23 cellular contexts compared by ENCODE assay signal in the genomic region with DNA sequence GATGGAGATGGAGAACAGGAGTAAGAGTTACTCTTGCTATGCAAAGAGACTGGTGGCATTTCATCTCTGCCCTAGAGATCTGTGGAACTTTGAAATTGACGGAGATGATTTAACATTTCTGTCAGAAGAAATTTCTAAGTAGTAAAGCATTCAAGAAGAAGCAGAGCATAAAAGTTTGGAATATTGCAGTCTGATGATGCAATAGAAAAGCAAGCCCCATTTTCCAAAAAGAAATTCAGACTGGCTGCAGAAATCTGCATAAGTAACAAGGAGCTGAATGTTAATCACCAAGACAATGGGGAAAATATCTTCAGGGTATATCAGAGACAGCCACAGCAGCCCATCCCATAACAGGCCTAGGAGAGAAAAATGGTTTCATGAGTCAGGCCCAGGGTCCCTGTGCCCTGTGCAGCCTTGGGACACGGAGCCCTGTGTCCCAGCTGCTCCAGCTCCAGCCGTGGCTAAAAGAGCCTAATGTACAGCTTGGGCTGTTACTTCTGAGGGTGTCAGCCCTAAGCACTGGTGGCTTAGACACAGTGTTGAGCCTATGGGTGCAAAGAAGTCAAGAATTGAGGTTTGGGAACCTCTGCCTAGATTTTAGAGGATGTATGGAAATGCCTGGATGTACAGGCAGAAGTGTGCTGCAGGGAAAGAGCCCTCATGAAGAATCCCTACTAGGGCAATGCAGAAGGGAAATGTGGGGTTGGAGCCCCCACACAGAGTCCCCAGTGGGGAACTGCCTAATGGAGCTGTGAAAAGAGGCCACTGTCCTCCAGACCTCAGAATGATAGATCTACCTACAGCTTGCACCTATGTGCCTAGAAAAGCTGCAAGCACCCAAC.
A peak's percentile ranks its signal among the peaks of the same experiment; 100 is the strongest.
DNase-seq lines count a peak whose midpoint lies in the region; ATAC-seq and TF ChIP-seq lines count a peak whose summit lies in the region.
"Had no signal": no experiment of that assay in that cellular context is flagged by ENCODE, and none has a peak within 500 bp of the region (broad histone marks: within the 10 kb centered on the region; RNA-seq: fewer than 3 reads in every experiment).

No MANE protein-coding gene starts in this region.

- no peak overlapping the region for H3K4ac ChIP-seq in IMR-90 (ENCODE audit: low read depth, low read length)

- H3K14ac ChIP-seq in IMR-90 (replicated peaks; ENCODE audit: low read depth, low read length) = no peak overlapping the region

- BruUV-seq in IMR-90 (replicated peaks; lab: Mats Ljungman, UMichigan) = no TSS peak

- H3K9me3 ChIP-seq in IMR-90 (ENCODE audit: control insufficient read depth, insufficient read depth, low read length) = peaks cover 2% of the 10 kb centered on the region; the same call in 1 of the 2 replicates
- H3K9me3 ChIP-seq in adipocyte (ENCODE audit: control insufficient read depth, low read length) = peaks cover 2% of the 10 kb centered on the region
- no peaks in the 10 kb centered on the region for H3K9me3 ChIP-seq in ascending aorta
- H3K9me3 ChIP-seq: A549, BE2C had no signal

- H3K9ac ChIP-seq in IMR-90 (ENCODE audit: low read depth, low read length) (no peak overlapping the region), adipocyte (ENCODE audit: low read length) (no peak overlapping the region)
- H3K9ac ChIP-seq: BLaER1 treated with 17β-estradiol and CSF1 and Interleukin-3, amounts not matched to agents 10 nM and 100 nM; GM23248 had no signal

- no peak for TF ChIP-seq RAD21 in IMR-90 (IDR thresholded peaks at IDR 0.05; ENCODE audit: low read length)

- H2BK15ac ChIP-seq in IMR-90 (ENCODE audit: low read depth, low read length) = no peak overlapping the region

- H3K23ac ChIP-seq in IMR-90 (ENCODE audit: low read depth, low read length) = no peak overlapping the region

- H3K27me3 Mint-ChIP-seq in T-cell = no peaks in the 10 kb centered on the region
- H3K27me3 Mint-ChIP-seq: CD4-positive, alpha-beta T cell; CD8-positive, alpha-beta memory T cell had no signal

- H4K5ac ChIP-seq in IMR-90 (ENCODE audit: low read depth, low read length) = no peak overlapping the region

- no peak overlapping the region for H2BK120ac ChIP-seq in IMR-90 (ENCODE audit: low read depth, low read length)

- no peaks in the 10 kb centered on the region for H3K9me1 ChIP-seq in IMR-90 (ENCODE audit: insufficient read depth, low read length)

- POLR2A ChIA-PET in IMR-90 (lab: Charles Lee; ENCODE audit: unreplicated experiment) = no interaction called here
- POLR2A ChIA-PET in T-cell (lab: Charles Lee) = no interaction called here

- no peak overlapping the region for H3K27ac Mint-ChIP-seq in T-cell
- H3K27ac Mint-ChIP-seq: CD14-positive monocyte; CD4-positive, alpha-beta T cell; CD8-positive, alpha-beta memory T cell had no signal

- H3K27me3 ChIP-seq in IMR-90 (ENCODE audit: control insufficient read depth, insufficient read depth, low read length) (no peaks in the 10 kb centered on the region), adipocyte (replicated peaks; ENCODE audit: control insufficient read depth, insufficient read depth, low read length) (no peaks in the 10 kb centered on the region), ascending aorta (no peaks in the 10 kb centered on the region)
- H3K27me3 ChIP-seq: BE2C; BLaER1 treated with 17β-estradiol and CSF1 and Interleukin-3, amounts not matched to agents 10 nM and 100 nM had no signal

- ATAC-seq in IMR-90 (ENCODE audit: low read depth) (no peak), left colon (no peak), T-cell (replicated peaks in 1 of 4) (no peak)
- ATAC-seq: A549, GM12878 had no signal

- no CpG with 5 or more reads among the region's 3 CpGs for WGBS in IMR-90 (ENCODE audit: extremely low coverage in 2 of 2, insufficient read length in 1 of 2), 2 experiments

- no peak for TF ChIP-seq POLR2A in IMR-90 (IDR thresholded peaks at IDR 0.05; ENCODE audit: low read depth, low read length)

- dilution Hi-C loops in IMR-90 (cut with HindIII; ENCODE audit: low sequenced_read_pairs, unreplicated experiment) = no loop called here

- H3K27ac ChIP-seq in IMR-90 (ENCODE audit: insufficient read depth, low read length) = no peak overlapping the region
- H3K27ac ChIP-seq in ascending aorta = no peak overlapping the region
- H3K27ac ChIP-seq: 22Rv1; A549; BLaER1 treated with 17β-estradiol and CSF1 and Interleukin-3, amounts not matched to agents 10 nM and 100 nM; GM23248 had no signal

- no peak overlapping the region for H3K4me3 Mint-ChIP-seq in T-cell
- H3K4me3 Mint-ChIP-seq: CD14-positive monocyte; CD4-positive, alpha-beta T cell; CD8-positive, alpha-beta memory T cell had no signal

- H4K8ac ChIP-seq in IMR-90 (ENCODE audit: low read depth in 2 of 2, low read length in 2 of 2) = no peak overlapping the region

- DNase-seq in IMR-90 (no peak), adipocyte (ENCODE audit: low read depth) (peak; percentile 33), fibroblast of the aortic adventitia (ENCODE audit: low read depth) (peak; percentile 18), ascending aorta (ENCODE audit: low spot score in 2 of 2) (no peak), left colon (no peak), T-cell (no peak)
- DNase-seq: ACHN; AML-193; BE2C; CD4-positive, alpha-beta T cell; CD8-positive, alpha-beta memory T cell; DMS 273 treated with DMSO at 0.1 percent for 48 hours; DMS79; EL; GDM1; GM23248; H7; HCEC 1CT had no signal

- no peaks in the 10 kb centered on the region for H3K79me1 ChIP-seq in IMR-90 (ENCODE audit: low read depth in 1 of 2, low read length in 2 of 2)

- no peaks in the 10 kb centered on the region for H3K4me1 Mint-ChIP-seq in T-cell
- H3K4me1 Mint-ChIP-seq: CD14-positive monocyte; CD8-positive, alpha-beta memory T cell had no signal

- H3K36me3 ChIP-seq in IMR-90 (ENCODE audit: control insufficient read depth, insufficient read depth, low read length) (no peaks in the 10 kb centered on the region), adipocyte (ENCODE audit: control insufficient read depth, insufficient read depth, low read length, severe bottlenecking) (no peaks in the 10 kb centered on the region), ascending aorta (no peaks in the 10 kb centered on the region)
- H3K36me3 ChIP-seq: BE2C; BLaER1 treated with 17β-estradiol and CSF1 and Interleukin-3, amounts not matched to agents 10 nM and 100 nM had no signal

- no peak overlapping the region for H2AK5ac ChIP-seq in IMR-90 (ENCODE audit: low read depth, low read length)

- no peaks in the 10 kb centered on the region for H3K36me3 Mint-ChIP-seq in T-cell
- H3K36me3 Mint-ChIP-seq: CD14-positive monocyte; CD8-positive, alpha-beta memory T cell had no signal

- H3K18ac ChIP-seq in IMR-90 (ENCODE audit: low read depth, low read length) = no peak overlapping the region

- H4K20me1 ChIP-seq in IMR-90 (ENCODE audit: insufficient read depth, low read length) = no peaks in the 10 kb centered on the region
- H4K20me1 ChIP-seq: BLaER1 treated with 17β-estradiol and CSF1 and Interleukin-3, amounts not matched to agents 10 nM and 100 nM had no signal

- H3K9me3 Mint-ChIP-seq in T-cell = peaks cover 7 to 26% (median 8%) of the 10 kb centered on the region in 3 donors

- no peak overlapping the region for H2AFZ ChIP-seq in IMR-90 (replicated peaks; ENCODE audit: low read length, poor library complexity)
- H2AFZ ChIP-seq: GM23248 had no signal

- H3K4me2 ChIP-seq in IMR-90 (ENCODE audit: low read depth, low read length) = no peak overlapping the region
- H3K4me2 ChIP-seq: A549; BLaER1 treated with 17β-estradiol and CSF1 and Interleukin-3, amounts not matched to agents 10 nM and 100 nM had no signal

- no peak overlapping the region for H3K56ac ChIP-seq in IMR-90 (ENCODE audit: extremely low read depth, insufficient read depth, low read length)

- no peak overlapping the region for H3K4me3 ChIP-seq in IMR-90 (ENCODE audit: insufficient read depth, low read depth, low read length)
- no peak overlapping the region for H3K4me3 ChIP-seq in adipocyte (ENCODE audit: low read length)
- no peak overlapping the region for H3K4me3 ChIP-seq in fibroblast of the aortic adventitia (ENCODE audit: low read depth, low read length)
- H3K4me3 ChIP-seq in ascending aorta = no peak overlapping the region
- H3K4me3 ChIP-seq: A549; BLaER1 treated with 17β-estradiol and CSF1 and Interleukin-3, amounts not matched to agents 10 nM and 100 nM; GM12878; GM23248 had no signal

- H3K4me1 ChIP-seq in IMR-90 (ENCODE audit: control insufficient read depth, insufficient read depth, low read length) (no peaks in the 10 kb centered on the region), adipocyte (ENCODE audit: control insufficient read depth, insufficient read depth, low read length) (no peaks in the 10 kb centered on the region), ascending aorta (no peaks in the 10 kb centered on the region)
- H3K4me1 ChIP-seq: A549; BE2C; BLaER1 treated with 17β-estradiol and CSF1 and Interleukin-3, amounts not matched to agents 10 nM and 100 nM had no signal

- in situ Hi-C loops in IMR-90 (cut with MboI; ENCODE audit: low sequenced_read_pairs) = no loop called here

- CTCF ChIA-PET in IMR-90 (lab: Yijun Ruan, JAX) (no interaction called here), T-cell (lab: Charles Lee) (no interaction called here)

- no peak overlapping the region for H4K91ac ChIP-seq in IMR-90 (ENCODE audit: insufficient read depth, low read depth, low read length)

- no peak overlapping the region for H2AK9ac ChIP-seq in IMR-90 (replicated peaks; ENCODE audit: low read depth, low read length, poor library complexity)

- no peak overlapping the region for H2BK20ac ChIP-seq in IMR-90 (ENCODE audit: low read depth, low read length)

- intact Hi-C loops in IMR-90 (cut with micrococcal nuclease) = no loop called here
- intact Hi-C loops in ascending aorta (cut with DNase I) = no loop called here
- intact Hi-C loops in left colon (cut with DNase I, micrococcal nuclease) = no loop called here

- TF ChIP-seq CTCF in IMR-90 (conservative IDR thresholded peaks at IDR 0.05; ENCODE audit: low read depth, low read length) (no peak), fibroblast of the aortic adventitia (IDR thresholded peaks at IDR 0.05; ENCODE audit: insufficient read depth, low read length) (no peak), ascending aorta (IDR thresholded peaks at IDR 0.05) (no peak)

- no peak overlapping the region for H2BK5ac ChIP-seq in IMR-90 (ENCODE audit: low read depth, low read length, poor library complexity, severe bottlenecking)

TF ChIP-seq in IMR-90, 13 proteins besides CTCF, POLR2A, EP300 and RAD21:
- TF ChIP-seq USF2 (IDR thresholded peaks at IDR 0.05; ENCODE audit: low read depth, low read length) = no peak
- no peak for TF ChIP-seq MAFK (IDR thresholded peaks at IDR 0.05; ENCODE audit: low read depth, low read length)
- TF ChIP-seq CEBPB (IDR thresholded peaks at IDR 0.05; ENCODE audit: low read depth, low read length) = peak; percentile 55; the same call in 1 of the 2 replicates
TF ChIP-seq in IMR-90: peak in this region for 1.

Comparison
In these comparisons a context has a peak if more than half of its experiments do, and no peak if none do; other contexts are left out.
1. DNase-seq: peak in adipocyte (single experiment) and fibroblast of the aortic adventitia (single experiment); none in IMR-90 (single experiment), ascending aorta (0 of 2), left colon (0 of 2) and T-cell (0 of 34).